ENCODE assay signal across 8 cellular contexts in genomic region chr18:23586249-23587196, GRCh38. TPM values are rescaled to one million over a fixed set of nuclear protein-coding genes. Genes with fewer than 3 reads are reported as not detected.
A peak's percentile ranks its signal among the peaks of the same experiment; 100 is the strongest.
DNase-seq lines count a peak whose midpoint lies in the region; ATAC-seq and TF ChIP-seq lines count a peak whose summit lies in the region.

NPC1 (minus strand) TSS chr18:23586506; CDS start chr18:23586343, 163 bp downstream.

- no peaks in the 10 kb centered on the region for H3K9me2 ChIP-seq in OCI-LY7 (ENCODE audit: insufficient read depth, low read length)

- peak within 1 kb of the TSS; percentile 94 for H3K4me2 ChIP-seq in OCI-LY7 (ENCODE audit: low read length)

- TF ChIP-seq CTCF in OCI-LY7 (conservative IDR thresholded peaks at IDR 0.05; ENCODE audit: low read length) = peak; percentile 84
- peak; percentile 80 for TF ChIP-seq CTCF in epithelial cell of esophagus (IDR thresholded peaks at IDR 0.05; ENCODE audit: insufficient read depth, low read depth, low read length, missing control alignments)

- H3K79me2 ChIP-seq in OCI-LY7 (ENCODE audit: insufficient read depth, low read depth, low read length) = peaks cover 25% of the 10 kb centered on the region; the same call in 1 of the 2 replicates

- H3K4me3 ChIP-seq in OCI-LY7 (ENCODE audit: low read depth, low read length, poor library complexity, severe bottlenecking) (peak within 1 kb of the TSS; percentile 87), epithelial cell of esophagus (ENCODE audit: low read length) (peak within 1 kb of the TSS; percentile 80)

- CTCF ChIA-PET in OCI-LY7 (lab: Charles Lee; ENCODE audit: unreplicated experiment) = interaction anchor here (1.4 kb wide), 1 partner anchor 88 kb away, joined by 4 read pairs; no protein-coding TSS in a partner anchor

- H3K27ac ChIP-seq in OCI-LY7 (ENCODE audit: low read depth, low read length, poor library complexity, severe bottlenecking) = peak within 1 kb of the TSS; percentile 85

- H3K9me3 ChIP-seq in OCI-LY7 (ENCODE audit: low read length) = no peaks in the 10 kb centered on the region

- no peaks in the 10 kb centered on the region for H4K20me1 ChIP-seq in OCI-LY7 (ENCODE audit: insufficient read depth, low read length)

- H3K36me3 ChIP-seq in OCI-LY7 (ENCODE audit: insufficient read depth, low read length) = peaks cover 7% of the 10 kb centered on the region; the same call in 1 of the 2 replicates

- peaks cover 22% of the 10 kb centered on the region for H3K4me1 ChIP-seq in OCI-LY7 (ENCODE audit: insufficient read depth, low read length, poor library complexity, severe bottlenecking)

- POLR2A ChIA-PET in OCI-LY7 (lab: Charles Lee) = interaction anchor here (0.7 to 1.5 kb wide), 5 partner anchors 16 to 1058 kb away, joined by 3 to 4 read pairs (median 4); no protein-coding TSS in a partner anchor

- no TSS peak for BruUV-seq in OCI-LY7 (replicated peaks; lab: Mats Ljungman, UMichigan)

- intact Hi-C loops in OCI-LY7 (cut with micrococcal nuclease; ENCODE audit: unreplicated experiment) = loop anchor here (1.0 to 10.0 kb wide), 6 partner anchors 70 to 788 kb away; partner anchors contain the start of genes CABLES1, RBBP8 and RMC1

- peak; percentile 77 for DNase-seq in DMS114 treated with DMSO at 0.1 percent for 48 hours (lab: John Stamatoyannopoulos, UW; ENCODE audit: unreplicated experiment)
- peak; percentile 80 for DNase-seq in HuH-7 (ENCODE audit: low spot score)
- peak; percentile 94 for DNase-seq in OCI-LY7 (ENCODE audit: low spot score)
- peak; percentile 89 for DNase-seq in activated T-cell treated with anti-CD3 and anti-CD28 coated beads for 24 hours (ENCODE audit: low read depth)
- peak; percentile 99 for DNase-seq in epithelial cell of esophagus (ENCODE audit: low read depth)
- peak; percentile 94 for DNase-seq in mucosa of gallbladder (ENCODE audit: low spot score)
- peak; percentile 73 to 81 for DNase-seq in stimulated activated CD8-positive, alpha-beta memory T cell treated with anti-CD3 and anti-CD28 coated beads, Interleukin-4, amount 100 ng/mL, for 4 hours (ENCODE audit: low read depth in 2 of 2, low spot score in 1 of 2)

- ATAC-seq in GM21515 (IDR thresholded peaks at IDR 0.05; ENCODE audit: unreplicated experiment) = peak; percentile 90

- H2AFZ ChIP-seq in OCI-LY7 (ENCODE audit: low read length) = peak within 1 kb of the TSS; percentile 77

RNA-seq across cellular contexts. Expression of gene NPC1, which starts in this region (rescaled TPM):
- 22.3 and 26.0 TPM in 2 replicates for total RNA-seq in OCI-LY7 (2014; rRNA removed; shearing (Covaris generic))
- total RNA-seq in OCI-LY7 (2022) = 38.9 and 40.7 TPM in 2 replicates
- total RNA-seq in mucosa of gallbladder = 43.6 TPM

Comparison
In these comparisons a context has a peak if more than half of its experiments do, and no peak if none do; other contexts are left out.
1. Peak in every context shown above with its lines: DNase-seq, ATAC-seq, H3K4me3 ChIP-seq and H3K27ac ChIP-seq.